In genomic region chrX:41877167-41877566, GRCh38 we compare ENCODE assay signal across 19 cellular contexts.
"Had no signal": no experiment of that assay in that cellular context is flagged by ENCODE, and none has a peak within 500 bp of the region (broad histone marks: within the 10 kb centered on the region; RNA-seq: fewer than 3 reads in every experiment).

No MANE protein-coding gene starts in this region.

- DNase-seq: dermis blood vessel endothelial cell; esophagus squamous epithelium; foreskin fibroblast; glutamatergic neuron; immature natural killer cell; kidney; mammary epithelial cell; naive thymus-derived CD4-positive, alpha-beta T cell; psoas muscle; sigmoid colon; stimulated activated CD4-positive, alpha-beta T cell treated with anti-CD3 and anti-CD28 coated beads, Interleukin-2, amount 100 ng/mL, for 24 hours; stimulated activated CD4-positive, alpha-beta T cell treated with anti-CD3 and anti-CD28 coated beads, Interleukin-4, amount 100 ng/mL, for 4 hours; stimulated activated naive B cell treated with anti-CD40 and anti-IgM and Interleukin-4, amounts not matched to agents 10 μg/mL and 1 μg/mL and 100 μg/mL, for 72 hours; stimulated activated naive CD8-positive, alpha-beta T cell treated with anti-CD3 and anti-CD28 coated beads, Interleukin-15, amount 100 ng/mL, for 72 hours; transverse colon had no signal

- H3K27me3 Mint-ChIP-seq: naive thymus-derived CD4-positive, alpha-beta T cell; stimulated activated naive B cell treated with anti-CD40 and anti-IgM and Interleukin-4, amounts not matched to agents 10 μg/mL and 1 μg/mL and 100 μg/mL, for 72 hours; stimulated activated naive CD8-positive, alpha-beta T cell treated with anti-CD3 and anti-CD28 coated beads, Interleukin-15, amount 100 ng/mL, for 72 hours had no signal

- H3K4me1 ChIP-seq: esophagus squamous epithelium, gastroesophageal sphincter, psoas muscle, sigmoid colon, transverse colon had no signal

- H3K27me3 ChIP-seq: gastroesophageal sphincter, neutrophil, sigmoid colon, transverse colon had no signal

- ATAC-seq: gastroesophageal sphincter; naive thymus-derived CD4-positive, alpha-beta T cell; psoas muscle; stimulated activated naive B cell treated with anti-CD40 and anti-IgM and Interleukin-4, amounts not matched to agents 10 μg/mL and 1 μg/mL and 100 μg/mL, for 72 hours; stimulated activated naive CD8-positive, alpha-beta T cell treated with anti-CD3 and anti-CD28 coated beads, Interleukin-15, amount 100 ng/mL, for 72 hours had no signal

- H3K36me3 ChIP-seq: esophagus squamous epithelium, gastroesophageal sphincter, neutrophil, sigmoid colon, thoracic aorta, transverse colon had no signal

- H3K9me3 Mint-ChIP-seq: immature natural killer cell; naive thymus-derived CD4-positive, alpha-beta T cell; stimulated activated naive B cell treated with anti-CD40 and anti-IgM and Interleukin-4, amounts not matched to agents 10 μg/mL and 1 μg/mL and 100 μg/mL, for 72 hours had no signal

- H3K9me3 ChIP-seq: esophagus squamous epithelium, gastroesophageal sphincter, neutrophil, psoas muscle, sigmoid colon, thoracic aorta, transverse colon had no signal

- H3K4me3 ChIP-seq: esophagus squamous epithelium, gastroesophageal sphincter, psoas muscle, sigmoid colon, skin epidermis, thoracic aorta, transverse colon had no signal

- H3K36me3 Mint-ChIP-seq: immature natural killer cell had no signal

- H3K27ac ChIP-seq: esophagus squamous epithelium, gastroesophageal sphincter, neutrophil, psoas muscle, sigmoid colon, skin epidermis, thoracic aorta, transverse colon had no signal

- H3K4me3 Mint-ChIP-seq: immature natural killer cell; naive thymus-derived CD4-positive, alpha-beta T cell; stimulated activated naive B cell treated with anti-CD40 and anti-IgM and Interleukin-4, amounts not matched to agents 10 μg/mL and 1 μg/mL and 100 μg/mL, for 72 hours had no signal

- H3K27ac Mint-ChIP-seq: immature natural killer cell; naive thymus-derived CD4-positive, alpha-beta T cell; stimulated activated naive B cell treated with anti-CD40 and anti-IgM and Interleukin-4, amounts not matched to agents 10 μg/mL and 1 μg/mL and 100 μg/mL, for 72 hours; stimulated activated naive CD8-positive, alpha-beta T cell treated with anti-CD3 and anti-CD28 coated beads, Interleukin-15, amount 100 ng/mL, for 72 hours had no signal
